Comparison of ENCODE assay signal across 1 cellular context in the genomic region with DNA sequence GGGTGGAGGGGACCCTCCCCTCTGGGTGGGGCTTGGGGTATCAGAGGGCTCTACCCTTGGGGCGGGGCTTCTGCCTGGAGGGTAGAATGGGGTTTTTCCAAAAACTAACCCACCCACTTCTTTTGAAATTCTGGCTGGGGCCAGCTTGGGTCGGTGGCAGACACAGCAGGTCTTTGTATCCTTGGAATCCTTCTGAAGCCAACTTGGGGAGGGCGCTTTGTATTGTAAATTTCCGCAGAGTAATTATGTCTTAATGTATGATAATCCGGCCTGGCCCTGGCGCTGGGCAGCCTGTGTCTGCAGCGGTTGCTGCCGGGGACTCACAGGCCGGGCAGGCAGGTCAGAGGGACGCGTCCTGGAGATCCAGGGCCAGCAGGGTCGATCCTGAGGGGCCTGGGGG.
TF ChIP-seq lines count a peak whose summit lies in the region.

No MANE protein-coding gene starts in this region.

TF ChIP-seq in GM23338, 12 proteins besides CTCF, POLR2A, EP300 and RAD21:
- TF ChIP-seq STAT1 (IDR thresholded peaks at IDR 0.05; ENCODE audit: unreplicated experiment) (no peak), ZNF114 (CRISPR knock-in tag; IDR thresholded peaks at IDR 0.05) (no peak), CREB1 (CRISPR knock-in tag; IDR thresholded peaks at IDR 0.05; ENCODE audit: low read depth) (no peak), JUNB (IDR thresholded peaks at IDR 0.05; ENCODE audit: unreplicated experiment) (no peak), ZNF331 (CRISPR knock-in tag; IDR thresholded peaks at IDR 0.05; ENCODE audit: low read depth) (no peak), EZH2 (IDR thresholded peaks at IDR 0.05; ENCODE audit: low read depth, unreplicated experiment) (no peak), EZH2phosphoT487 (IDR thresholded peaks at IDR 0.05; ENCODE audit: unreplicated experiment) (no peak), NANOG (IDR thresholded peaks at IDR 0.05; ENCODE audit: borderline replicate concordance) (no peak; the same call in 1 of the 2 replicates), POLR2AphosphoS5 (IDR thresholded peaks at IDR 0.05; ENCODE audit: low read depth) (no peak)
- TF ChIP-seq, protein P1, sequence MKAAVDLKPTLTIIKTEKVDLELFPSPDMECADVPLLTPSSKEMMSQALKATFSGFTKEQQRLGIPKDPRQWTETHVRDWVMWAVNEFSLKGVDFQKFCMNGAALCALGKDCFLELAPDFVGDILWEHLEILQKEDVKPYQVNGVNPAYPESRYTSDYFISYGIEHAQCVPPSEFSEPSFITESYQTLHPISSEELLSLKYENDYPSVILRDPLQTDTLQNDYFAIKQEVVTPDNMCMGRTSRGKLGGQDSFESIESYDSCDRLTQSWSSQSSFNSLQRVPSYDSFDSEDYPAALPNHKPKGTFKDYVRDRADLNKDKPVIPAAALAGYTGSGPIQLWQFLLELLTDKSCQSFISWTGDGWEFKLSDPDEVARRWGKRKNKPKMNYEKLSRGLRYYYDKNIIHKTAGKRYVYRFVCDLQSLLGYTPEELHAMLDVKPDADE (IDR thresholded peaks at IDR 0.05) = no peak
- TF ChIP-seq, protein P2, sequence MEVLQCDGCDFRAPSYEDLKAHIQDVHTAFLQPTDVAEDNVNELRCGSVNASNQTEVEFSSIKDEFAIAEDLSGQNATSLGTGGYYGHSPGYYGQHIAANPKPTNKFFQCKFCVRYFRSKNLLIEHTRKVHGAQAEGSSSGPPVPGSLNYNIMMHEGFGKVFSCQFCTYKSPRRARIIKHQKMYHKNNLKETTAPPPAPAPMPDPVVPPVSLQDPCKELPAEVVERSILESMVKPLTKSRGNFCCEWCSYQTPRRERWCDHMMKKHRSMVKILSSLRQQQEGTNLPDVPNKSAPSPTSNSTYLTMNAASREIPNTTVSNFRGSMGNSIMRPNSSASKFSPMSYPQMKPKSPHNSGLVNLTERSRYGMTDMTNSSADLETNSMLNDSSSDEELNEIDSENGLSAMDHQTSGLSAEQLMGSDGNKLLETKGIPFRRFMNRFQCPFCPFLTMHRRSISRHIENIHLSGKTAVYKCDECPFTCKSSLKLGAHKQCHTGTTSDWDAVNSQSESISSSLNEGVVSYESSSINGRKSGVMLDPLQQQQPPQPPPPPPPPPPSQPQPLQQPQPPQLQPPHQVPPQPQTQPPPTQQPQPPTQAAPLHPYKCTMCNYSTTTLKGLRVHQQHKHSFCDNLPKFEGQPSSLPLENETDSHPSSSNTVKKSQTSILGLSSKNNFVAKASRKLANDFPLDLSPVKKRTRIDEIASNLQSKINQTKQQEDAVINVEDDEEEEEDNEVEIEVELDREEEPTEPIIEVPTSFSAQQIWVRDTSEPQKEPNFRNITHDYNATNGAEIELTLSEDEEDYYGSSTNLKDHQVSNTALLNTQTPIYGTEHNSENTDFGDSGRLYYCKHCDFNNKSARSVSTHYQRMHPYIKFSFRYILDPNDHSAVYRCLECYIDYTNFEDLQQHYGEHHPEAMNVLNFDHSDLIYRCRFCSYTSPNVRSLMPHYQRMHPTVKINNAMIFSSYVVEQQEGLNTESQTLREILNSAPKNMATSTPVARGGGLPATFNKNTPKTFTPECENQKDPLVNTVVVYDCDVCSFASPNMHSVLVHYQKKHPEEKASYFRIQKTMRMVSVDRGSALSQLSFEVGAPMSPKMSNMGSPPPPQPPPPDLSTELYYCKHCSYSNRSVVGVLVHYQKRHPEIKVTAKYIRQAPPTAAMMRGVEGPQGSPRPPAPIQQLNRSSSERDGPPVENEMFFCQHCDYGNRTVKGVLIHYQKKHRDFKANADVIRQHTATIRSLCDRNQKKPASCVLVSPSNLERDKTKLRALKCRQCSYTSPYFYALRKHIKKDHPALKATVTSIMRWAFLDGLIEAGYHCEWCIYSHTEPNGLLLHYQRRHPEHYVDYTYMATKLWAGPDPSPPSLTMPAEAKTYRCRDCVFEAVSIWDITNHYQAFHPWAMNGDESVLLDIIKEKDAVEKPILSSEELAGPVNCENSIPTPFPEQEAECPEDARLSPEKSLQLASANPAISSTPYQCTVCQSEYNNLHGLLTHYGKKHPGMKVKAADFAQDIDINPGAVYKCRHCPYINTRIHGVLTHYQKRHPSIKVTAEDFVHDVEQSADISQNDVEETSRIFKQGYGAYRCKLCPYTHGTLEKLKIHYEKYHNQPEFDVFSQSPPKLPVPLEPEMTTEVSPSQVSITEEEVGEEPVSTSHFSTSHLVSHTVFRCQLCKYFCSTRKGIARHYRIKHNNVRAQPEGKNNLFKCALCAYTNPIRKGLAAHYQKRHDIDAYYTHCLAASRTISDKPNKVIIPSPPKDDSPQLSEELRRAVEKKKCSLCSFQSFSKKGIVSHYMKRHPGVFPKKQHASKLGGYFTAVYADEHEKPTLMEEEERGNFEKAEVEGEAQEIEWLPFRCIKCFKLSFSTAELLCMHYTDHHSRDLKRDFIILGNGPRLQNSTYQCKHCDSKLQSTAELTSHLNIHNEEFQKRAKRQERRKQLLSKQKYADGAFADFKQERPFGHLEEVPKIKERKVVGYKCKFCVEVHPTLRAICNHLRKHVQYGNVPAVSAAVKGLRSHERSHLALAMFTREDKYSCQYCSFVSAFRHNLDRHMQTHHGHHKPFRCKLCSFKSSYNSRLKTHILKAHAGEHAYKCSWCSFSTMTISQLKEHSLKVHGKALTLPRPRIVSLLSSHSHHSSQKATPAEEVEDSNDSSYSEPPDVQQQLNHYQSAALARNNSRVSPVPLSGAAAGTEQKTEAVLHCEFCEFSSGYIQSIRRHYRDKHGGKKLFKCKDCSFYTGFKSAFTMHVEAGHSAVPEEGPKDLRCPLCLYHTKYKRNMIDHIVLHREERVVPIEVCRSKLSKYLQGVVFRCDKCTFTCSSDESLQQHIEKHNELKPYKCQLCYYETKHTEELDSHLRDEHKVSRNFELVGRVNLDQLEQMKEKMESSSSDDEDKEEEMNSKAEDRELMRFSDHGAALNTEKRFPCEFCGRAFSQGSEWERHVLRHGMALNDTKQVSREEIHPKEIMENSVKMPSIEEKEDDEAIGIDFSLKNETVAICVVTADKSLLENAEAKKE (CRISPR knock-in tag; IDR thresholded peaks at IDR 0.05) = no peak
- TF ChIP-seq, protein P3, sequence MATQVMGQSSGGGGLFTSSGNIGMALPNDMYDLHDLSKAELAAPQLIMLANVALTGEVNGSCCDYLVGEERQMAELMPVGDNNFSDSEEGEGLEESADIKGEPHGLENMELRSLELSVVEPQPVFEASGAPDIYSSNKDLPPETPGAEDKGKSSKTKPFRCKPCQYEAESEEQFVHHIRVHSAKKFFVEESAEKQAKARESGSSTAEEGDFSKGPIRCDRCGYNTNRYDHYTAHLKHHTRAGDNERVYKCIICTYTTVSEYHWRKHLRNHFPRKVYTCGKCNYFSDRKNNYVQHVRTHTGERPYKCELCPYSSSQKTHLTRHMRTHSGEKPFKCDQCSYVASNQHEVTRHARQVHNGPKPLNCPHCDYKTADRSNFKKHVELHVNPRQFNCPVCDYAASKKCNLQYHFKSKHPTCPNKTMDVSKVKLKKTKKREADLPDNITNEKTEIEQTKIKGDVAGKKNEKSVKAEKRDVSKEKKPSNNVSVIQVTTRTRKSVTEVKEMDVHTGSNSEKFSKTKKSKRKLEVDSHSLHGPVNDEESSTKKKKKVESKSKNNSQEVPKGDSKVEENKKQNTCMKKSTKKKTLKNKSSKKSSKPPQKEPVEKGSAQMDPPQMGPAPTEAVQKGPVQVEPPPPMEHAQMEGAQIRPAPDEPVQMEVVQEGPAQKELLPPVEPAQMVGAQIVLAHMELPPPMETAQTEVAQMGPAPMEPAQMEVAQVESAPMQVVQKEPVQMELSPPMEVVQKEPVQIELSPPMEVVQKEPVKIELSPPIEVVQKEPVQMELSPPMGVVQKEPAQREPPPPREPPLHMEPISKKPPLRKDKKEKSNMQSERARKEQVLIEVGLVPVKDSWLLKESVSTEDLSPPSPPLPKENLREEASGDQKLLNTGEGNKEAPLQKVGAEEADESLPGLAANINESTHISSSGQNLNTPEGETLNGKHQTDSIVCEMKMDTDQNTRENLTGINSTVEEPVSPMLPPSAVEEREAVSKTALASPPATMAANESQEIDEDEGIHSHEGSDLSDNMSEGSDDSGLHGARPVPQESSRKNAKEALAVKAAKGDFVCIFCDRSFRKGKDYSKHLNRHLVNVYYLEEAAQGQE (IDR thresholded peaks at IDR 0.05; ENCODE audit: unreplicated experiment) = no peak
